In the genomic region with DNA sequence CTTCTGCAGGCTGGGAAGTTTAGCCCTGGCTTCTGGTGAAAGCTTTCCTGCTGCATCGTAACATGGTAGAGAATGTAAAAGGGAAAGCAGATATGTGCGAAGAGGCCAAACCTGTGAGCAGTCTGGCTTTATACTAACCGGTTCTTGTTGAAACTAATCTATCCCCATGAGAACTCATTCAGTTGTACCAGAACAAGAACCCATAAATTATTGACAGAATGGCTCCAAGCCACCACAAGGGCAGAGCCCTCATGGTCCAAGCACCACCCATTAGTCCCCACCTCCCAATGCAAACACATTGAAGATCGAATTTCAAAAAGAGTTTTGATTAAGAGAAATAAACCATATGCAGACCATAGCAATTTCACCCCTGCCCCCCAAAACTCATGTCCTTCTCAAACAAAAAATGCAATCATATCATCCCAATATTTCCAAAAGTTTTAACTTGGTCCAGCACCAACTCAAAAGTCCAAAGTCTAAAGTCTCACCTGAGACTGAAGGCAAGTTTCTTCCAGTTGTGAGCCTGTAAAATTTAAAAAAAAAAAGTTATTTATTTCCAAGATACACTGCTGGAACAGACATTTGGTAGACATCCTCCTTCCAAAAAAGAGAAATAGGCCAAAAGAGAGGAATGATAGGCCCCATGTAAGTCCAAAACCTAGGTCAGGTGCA, we compare ENCODE assay signal across 28 cellular contexts.
"Had no signal": no experiment of that assay in that cellular context is flagged by ENCODE, and none has a peak within 500 bp of the region (broad histone marks: within the 10 kb centered on the region; RNA-seq: fewer than 3 reads in every experiment).

No MANE protein-coding gene starts in this region.

- H3K36me3 ChIP-seq: lower lobe of right lung, neural progenitor cell, neutrophil, right atrium auricular region, stomach, thyroid gland, transverse colon, upper lobe of left lung, vagina had no signal

- H3K27ac Mint-ChIP-seq: naive B cell; natural killer cell; nephron progenitor cell; neural progenitor cell; stimulated activated naive B cell treated with anti-CD40 and anti-IgM and Interleukin-4, amounts not matched to agents 10 μg/mL and 1 μg/mL and 100 μg/mL, for 72 hours had no signal

- H3K27me3 ChIP-seq: hepatocyte, neural progenitor cell, neutrophil, right atrium auricular region, stomach, testis, thyroid gland, transverse colon, upper lobe of left lung, vagina had no signal

- ATAC-seq: left ventricle myocardium superior; lower lobe of right lung; natural killer cell; sciatic nerve; stimulated activated naive B cell treated with anti-CD40 and anti-IgM and Interleukin-4, amounts not matched to agents 10 μg/mL and 1 μg/mL and 100 μg/mL, for 72 hours; stimulated activated naive CD8-positive, alpha-beta T cell treated with anti-CD3 and anti-CD28 coated beads, Interleukin-15, Interleukin-2, amounts not matched to agents 100 U/mL and 50 U/mL, for 24 hours had no signal

- DNase-seq: islet precursor cell; left ventricle myocardium superior; lower lobe of right lung; mammary epithelial cell; mesenchymal stem cell; naive B cell; natural killer cell; nephron progenitor cell; occipital lobe; stimulated activated CD4-positive, alpha-beta T cell treated with anti-CD3 and anti-CD28 coated beads, Interleukin-12 subunit alpha, Interleukin-12 subunit beta, amount 100 ng/mL, for 4 hours; stimulated activated CD4-positive, alpha-beta T cell treated with anti-CD3 and anti-CD28 coated beads, Interleukin-15, amount 100 ng/mL, for 24 hours; stimulated activated CD4-positive, alpha-beta T cell treated with anti-CD3 and anti-CD28 coated beads, Interleukin-2, amount 100 ng/mL, for 24 hours; stimulated activated CD4-positive, alpha-beta T cell treated with anti-CD3 and anti-CD28 coated beads, Interleukin-4, amount 100 ng/mL, for 1 hour; stimulated activated naive B cell treated with anti-CD40 and anti-IgM and Interleukin-4, amounts not matched to agents 10 μg/mL and 1 μg/mL and 100 μg/mL, for 72 hours; stimulated activated naive CD8-positive, alpha-beta T cell treated with anti-CD3 and anti-CD28 coated beads, Interleukin-15, Interleukin-2, amounts not matched to agents 100 U/mL and 50 U/mL, for 24 hours; stomach; testis; thyroid gland; transverse colon; upper lobe of left lung had no signal

- H3K4me1 ChIP-seq: lower lobe of right lung, neural progenitor cell, parathyroid adenoma, right atrium auricular region, stomach, testis, thyroid gland, transverse colon, upper lobe of left lung, vagina had no signal

- H3K79me2 ChIP-seq: hepatocyte, parathyroid adenoma had no signal

- H3K4me3 ChIP-seq: hepatocyte, lower lobe of right lung, neural progenitor cell, right atrium auricular region, skin epidermis, stomach, testis, thyroid gland, transverse colon, upper lobe of left lung, vagina had no signal

- H3K4me1 Mint-ChIP-seq: naive B cell; natural killer cell; stimulated activated naive B cell treated with anti-CD40 and anti-IgM and Interleukin-4, amounts not matched to agents 10 μg/mL and 1 μg/mL and 100 μg/mL, for 72 hours had no signal

- H2AFZ ChIP-seq: hepatocyte, neural progenitor cell, parathyroid adenoma had no signal

- H3K36me3 Mint-ChIP-seq: naive B cell; natural killer cell; neural progenitor cell; stimulated activated naive B cell treated with anti-CD40 and anti-IgM and Interleukin-4, amounts not matched to agents 10 μg/mL and 1 μg/mL and 100 μg/mL, for 72 hours had no signal

- H3K4me2 ChIP-seq: hepatocyte, neural progenitor cell had no signal

- H3K9me3 ChIP-seq: lower lobe of right lung, neutrophil, right atrium auricular region, stomach, testis, thyroid gland, transverse colon, upper lobe of left lung, vagina had no signal

- H3K27me3 Mint-ChIP-seq: naive B cell; stimulated activated naive B cell treated with anti-CD40 and anti-IgM and Interleukin-4, amounts not matched to agents 10 μg/mL and 1 μg/mL and 100 μg/mL, for 72 hours had no signal

- H3K27ac ChIP-seq: hepatocyte, lower lobe of right lung, neural progenitor cell, neutrophil, parathyroid adenoma, right atrium auricular region, skin epidermis, stomach, testis, thyroid gland, transverse colon, upper lobe of left lung, vagina had no signal

- H3K4me3 Mint-ChIP-seq: naive B cell; natural killer cell; nephron progenitor cell; neural progenitor cell; stimulated activated naive B cell treated with anti-CD40 and anti-IgM and Interleukin-4, amounts not matched to agents 10 μg/mL and 1 μg/mL and 100 μg/mL, for 72 hours had no signal

- H3K9me3 Mint-ChIP-seq: neural progenitor cell had no signal

- H3K9ac ChIP-seq: neural progenitor cell, parathyroid adenoma had no signal
